In the genomic region with DNA sequence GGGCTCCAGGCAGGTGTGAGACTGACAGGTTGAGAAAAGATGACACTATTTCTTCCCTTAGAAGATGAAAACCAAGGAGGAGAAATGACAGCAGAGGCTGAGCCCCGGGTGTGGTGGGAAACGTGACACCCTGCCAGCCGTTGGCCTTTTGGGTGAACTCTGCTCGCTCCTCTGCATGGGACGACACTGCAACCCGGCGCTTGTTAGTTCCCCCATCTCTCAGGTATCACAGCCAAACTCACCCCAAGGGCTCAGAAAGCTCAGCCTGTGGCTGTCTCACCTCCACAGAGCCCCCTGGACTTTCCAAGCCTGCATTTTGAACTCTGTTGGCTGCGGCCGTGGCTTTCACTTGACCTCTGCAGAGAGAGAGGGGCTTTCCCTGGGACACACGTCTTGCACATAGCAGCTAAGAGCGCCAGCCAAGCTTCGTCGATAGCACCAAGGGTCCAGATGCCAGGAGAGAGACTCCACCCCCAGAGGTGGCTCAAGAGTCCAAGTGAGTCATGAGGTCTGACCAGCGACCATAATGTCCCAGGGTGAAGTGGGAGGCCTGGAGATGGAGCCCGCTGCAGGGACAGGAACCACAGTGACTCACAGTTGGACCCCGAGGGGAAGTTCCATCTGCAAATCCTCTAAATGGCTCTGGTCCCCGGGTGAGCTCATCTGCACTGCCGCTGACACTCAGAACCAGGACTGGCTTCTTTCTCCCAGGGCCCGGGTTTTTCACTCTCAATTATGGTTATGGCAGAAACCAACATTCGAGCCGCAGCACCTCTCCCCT, we compare ENCODE assay signal across 1 cellular context.
TF ChIP-seq lines count a peak whose summit lies in the region.

No MANE protein-coding gene starts in this region.

TF ChIP-seq in A549, 52 proteins besides CTCF, POLR2A, EP300 and RAD21 (continued from another document):
- TF ChIP-seq, protein P1, sequence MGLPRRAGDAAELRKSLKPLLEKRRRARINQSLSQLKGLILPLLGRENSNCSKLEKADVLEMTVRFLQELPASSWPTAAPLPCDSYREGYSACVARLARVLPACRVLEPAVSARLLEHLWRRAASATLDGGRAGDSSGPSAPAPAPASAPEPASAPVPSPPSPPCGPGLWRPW (IDR thresholded peaks at IDR 0.05) = no peak
- TF ChIP-seq, protein P2, sequence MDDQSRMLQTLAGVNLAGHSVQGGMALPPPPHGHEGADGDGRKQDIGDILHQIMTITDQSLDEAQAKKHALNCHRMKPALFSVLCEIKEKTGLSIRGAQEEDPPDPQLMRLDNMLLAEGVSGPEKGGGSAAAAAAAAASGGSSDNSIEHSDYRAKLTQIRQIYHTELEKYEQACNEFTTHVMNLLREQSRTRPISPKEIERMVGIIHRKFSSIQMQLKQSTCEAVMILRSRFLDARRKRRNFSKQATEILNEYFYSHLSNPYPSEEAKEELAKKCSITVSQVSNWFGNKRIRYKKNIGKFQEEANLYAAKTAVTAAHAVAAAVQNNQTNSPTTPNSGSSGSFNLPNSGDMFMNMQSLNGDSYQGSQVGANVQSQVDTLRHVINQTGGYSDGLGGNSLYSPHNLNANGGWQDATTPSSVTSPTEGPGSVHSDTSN (IDR thresholded peaks at IDR 0.05) = peak; percentile 41
- TF ChIP-seq KDM5A (IDR thresholded peaks at IDR 0.05) (no peak), MAFK (IDR thresholded peaks at IDR 0.05; ENCODE audit: partially characterized antibody) (no peak), ESRRA (IDR thresholded peaks at IDR 0.05; ENCODE audit: borderline replicate concordance, low read length) (peak; percentile 84; the same call in 1 of the 2 replicates), SREBF2 (IDR thresholded peaks at IDR 0.05) (no peak), CBX2 (IDR thresholded peaks at IDR 0.05; ENCODE audit: borderline replicate concordance, low read depth) (no peak), BHLHE40 (IDR thresholded peaks at IDR 0.05; ENCODE audit: low read depth, low read length) (peak; percentile 39; the same call in 1 of the 2 replicates), CEBPB (IDR thresholded peaks at IDR 0.05) (peak; percentile 6 to 68; a peak in 2 of 4 replicates), EHF (CRISPR knock-in tag; IDR thresholded peaks at IDR 0.05) (peak; percentile 40; the same call in 1 of the 2 replicates), FOXS1 (CRISPR knock-in tag; IDR thresholded peaks at IDR 0.05) (peak; percentile 22; the same call in 1 of the 2 replicates)
- TF ChIP-seq, protein P3, sequence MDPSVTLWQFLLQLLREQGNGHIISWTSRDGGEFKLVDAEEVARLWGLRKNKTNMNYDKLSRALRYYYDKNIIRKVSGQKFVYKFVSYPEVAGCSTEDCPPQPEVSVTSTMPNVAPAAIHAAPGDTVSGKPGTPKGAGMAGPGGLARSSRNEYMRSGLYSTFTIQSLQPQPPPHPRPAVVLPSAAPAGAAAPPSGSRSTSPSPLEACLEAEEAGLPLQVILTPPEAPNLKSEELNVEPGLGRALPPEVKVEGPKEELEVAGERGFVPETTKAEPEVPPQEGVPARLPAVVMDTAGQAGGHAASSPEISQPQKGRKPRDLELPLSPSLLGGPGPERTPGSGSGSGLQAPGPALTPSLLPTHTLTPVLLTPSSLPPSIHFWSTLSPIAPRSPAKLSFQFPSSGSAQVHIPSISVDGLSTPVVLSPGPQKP (IDR thresholded peaks at IDR 0.05; ENCODE audit: low read depth, low read length) = no peak
- TF ChIP-seq, protein P4, sequence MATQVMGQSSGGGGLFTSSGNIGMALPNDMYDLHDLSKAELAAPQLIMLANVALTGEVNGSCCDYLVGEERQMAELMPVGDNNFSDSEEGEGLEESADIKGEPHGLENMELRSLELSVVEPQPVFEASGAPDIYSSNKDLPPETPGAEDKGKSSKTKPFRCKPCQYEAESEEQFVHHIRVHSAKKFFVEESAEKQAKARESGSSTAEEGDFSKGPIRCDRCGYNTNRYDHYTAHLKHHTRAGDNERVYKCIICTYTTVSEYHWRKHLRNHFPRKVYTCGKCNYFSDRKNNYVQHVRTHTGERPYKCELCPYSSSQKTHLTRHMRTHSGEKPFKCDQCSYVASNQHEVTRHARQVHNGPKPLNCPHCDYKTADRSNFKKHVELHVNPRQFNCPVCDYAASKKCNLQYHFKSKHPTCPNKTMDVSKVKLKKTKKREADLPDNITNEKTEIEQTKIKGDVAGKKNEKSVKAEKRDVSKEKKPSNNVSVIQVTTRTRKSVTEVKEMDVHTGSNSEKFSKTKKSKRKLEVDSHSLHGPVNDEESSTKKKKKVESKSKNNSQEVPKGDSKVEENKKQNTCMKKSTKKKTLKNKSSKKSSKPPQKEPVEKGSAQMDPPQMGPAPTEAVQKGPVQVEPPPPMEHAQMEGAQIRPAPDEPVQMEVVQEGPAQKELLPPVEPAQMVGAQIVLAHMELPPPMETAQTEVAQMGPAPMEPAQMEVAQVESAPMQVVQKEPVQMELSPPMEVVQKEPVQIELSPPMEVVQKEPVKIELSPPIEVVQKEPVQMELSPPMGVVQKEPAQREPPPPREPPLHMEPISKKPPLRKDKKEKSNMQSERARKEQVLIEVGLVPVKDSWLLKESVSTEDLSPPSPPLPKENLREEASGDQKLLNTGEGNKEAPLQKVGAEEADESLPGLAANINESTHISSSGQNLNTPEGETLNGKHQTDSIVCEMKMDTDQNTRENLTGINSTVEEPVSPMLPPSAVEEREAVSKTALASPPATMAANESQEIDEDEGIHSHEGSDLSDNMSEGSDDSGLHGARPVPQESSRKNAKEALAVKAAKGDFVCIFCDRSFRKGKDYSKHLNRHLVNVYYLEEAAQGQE (IDR thresholded peaks at IDR 0.05) = no peak
- TF ChIP-seq, protein P5, sequence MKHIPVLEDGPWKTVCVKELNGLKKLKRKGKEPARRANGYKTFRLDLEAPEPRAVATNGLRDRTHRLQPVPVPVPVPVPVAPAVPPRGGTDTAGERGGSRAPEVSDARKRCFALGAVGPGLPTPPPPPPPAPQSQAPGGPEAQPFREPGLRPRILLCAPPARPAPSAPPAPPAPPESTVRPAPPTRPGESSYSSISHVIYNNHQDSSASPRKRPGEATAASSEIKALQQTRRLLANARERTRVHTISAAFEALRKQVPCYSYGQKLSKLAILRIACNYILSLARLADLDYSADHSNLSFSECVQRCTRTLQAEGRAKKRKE (CRISPR knock-in tag; IDR thresholded peaks at IDR 0.05; ENCODE audit: low read depth) = peak; percentile 56
- TF ChIP-seq, protein P6, sequence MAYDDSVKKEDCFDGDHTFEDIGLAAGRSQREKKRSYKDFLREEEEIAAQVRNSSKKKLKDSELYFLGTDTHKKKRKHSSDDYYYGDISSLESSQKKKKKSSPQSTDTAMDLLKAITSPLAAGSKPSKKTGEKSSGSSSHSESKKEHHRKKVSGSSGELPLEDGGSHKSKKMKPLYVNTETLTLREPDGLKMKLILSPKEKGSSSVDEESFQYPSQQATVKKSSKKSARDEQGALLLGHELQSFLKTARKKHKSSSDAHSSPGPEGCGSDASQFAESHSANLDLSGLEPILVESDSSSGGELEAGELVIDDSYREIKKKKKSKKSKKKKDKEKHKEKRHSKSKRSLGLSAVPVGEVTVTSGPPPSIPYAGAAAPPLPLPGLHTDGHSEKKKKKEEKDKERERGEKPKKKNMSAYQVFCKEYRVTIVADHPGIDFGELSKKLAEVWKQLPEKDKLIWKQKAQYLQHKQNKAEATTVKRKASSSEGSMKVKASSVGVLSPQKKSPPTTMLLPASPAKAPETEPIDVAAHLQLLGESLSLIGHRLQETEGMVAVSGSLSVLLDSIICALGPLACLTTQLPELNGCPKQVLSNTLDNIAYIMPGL (CRISPR knock-in tag; IDR thresholded peaks at IDR 0.05; ENCODE audit: borderline replicate concordance) = no peak
